In genomic region chr6:167548451-167548850, GRCh38 we compare ENCODE assay signal across 24 cellular contexts.
DNase-seq lines count a peak whose midpoint lies in the region; ATAC-seq, FAIRE-seq and TF ChIP-seq lines count a peak whose summit lies in the region.
"Had no signal": no experiment of that assay in that cellular context is flagged by ENCODE, and none has a peak within 500 bp of the region (broad histone marks: within the 10 kb centered on the region; RNA-seq: fewer than 3 reads in every experiment).

No MANE protein-coding gene starts in this region.

- ATAC-seq in HepG2 (no peak), right lobe of liver (no peak), HG03196 (IDR thresholded peaks at IDR 0.05; ENCODE audit: unreplicated experiment) (no peak)
- ATAC-seq: GM23338 had no signal

- H3K79me2 ChIP-seq in HepG2 (ENCODE audit: insufficient read depth, low read length) (no peaks in the 10 kb centered on the region), GM23248 (ENCODE audit: insufficient read depth) (no peaks in the 10 kb centered on the region)

- no peak overlapping the region for H3K4me3 ChIP-seq in HepG2 (replicated peaks in 1 of 3; ENCODE audit: insufficient read depth in 1 of 3, low read depth in 2 of 3, low read length in 3 of 3)
- H3K4me3 ChIP-seq in right lobe of liver = no peak overlapping the region
- no peak overlapping the region for H3K4me3 ChIP-seq in ascending aorta
- H3K4me3 ChIP-seq in GM23248 = no peak overlapping the region
- H3K4me3 ChIP-seq: GM23338 had no signal

- H3K27ac ChIP-seq in HepG2 (ENCODE audit: extremely low read length, insufficient read depth, low read length) (no peak overlapping the region), right lobe of liver (no peak overlapping the region), ascending aorta (peak overlapping the region; percentile 90 to 91), GM23248 (no peak overlapping the region)
- H3K27ac ChIP-seq: HL-60 had no signal

- FAIRE-seq in HepG2 (lab: Jason Lieb, UNC) = no peak
- FAIRE-seq: D721Med, GM18507 had no signal

- no peaks in the 10 kb centered on the region for H3F3A ChIP-seq in GM23248 (ENCODE audit: insufficient read depth)

- 42% methylated on average over 4 of the region's 5 CpGs for WGBS in HepG2 (ENCODE audit: low lambda C conversion rate)
- WGBS in right lobe of liver (ENCODE audit: insufficient coverage, low coverage, low lambda C conversion rate, missing lambda C conversion rate) = 79% methylated on average over 3 of the region's 5 CpGs
- 67 to 73% methylated on average over 5 of the region's 5 CpGs for WGBS in GM23248 (ENCODE audit: low coverage in 1 of 2, low lambda C conversion rate in 2 of 2, missing lambda C conversion rate in 2 of 2), 2 experiments

- in situ Hi-C loops in HepG2 (cut with HindIII; ENCODE audit: extremely low pct_ligation_motif_present, low pct_unique_long_range_greater_than_20kb) (no loop called here), GM23248 (cut with MboI) (no loop called here)

- H3K4me2 ChIP-seq in HepG2 (ENCODE audit: low read depth, low read length) (no peak overlapping the region), GM23248 (ENCODE audit: unreplicated experiment) (no peak overlapping the region)
- H3K4me2 ChIP-seq: GM23338, SK-N-SH had no signal

- no peak for TF ChIP-seq CTCF in HepG2 (CRISPR knock-in tag; IDR thresholded peaks at IDR 0.05)
- TF ChIP-seq CTCF in right lobe of liver (IDR thresholded peaks at IDR 0.05) = no peak
- TF ChIP-seq CTCF in ascending aorta (IDR thresholded peaks at IDR 0.05) = no peak

- H4K20me1 ChIP-seq in HepG2 (ENCODE audit: insufficient read depth, low read length) (no peaks in the 10 kb centered on the region), GM23248 (ENCODE audit: insufficient read depth) (no peaks in the 10 kb centered on the region)

- H3K27me3 ChIP-seq in HepG2 (ENCODE audit: control insufficient read depth in 1 of 2, insufficient read depth in 2 of 2, low read length in 2 of 2) = peaks cover 5 to 17% of the 10 kb centered on the region in 2 experiments; a peak in 4 of 5 replicates
- H3K27me3 ChIP-seq in right lobe of liver = no peaks in the 10 kb centered on the region
- no peaks in the 10 kb centered on the region for H3K27me3 ChIP-seq in ascending aorta
- H3K27me3 ChIP-seq in GM23248 (replicated peaks; ENCODE audit: insufficient read depth) = no peaks in the 10 kb centered on the region

- POLR2A ChIA-PET in HepG2 (lab: Yijun Ruan, JAX) = no interaction called here

- H2AFZ ChIP-seq in HepG2 (ENCODE audit: low read length) = no peak overlapping the region
- no peak overlapping the region for H2AFZ ChIP-seq in GM23248
- H2AFZ ChIP-seq: GM23338 had no signal

- DNase-seq in HepG2 (ENCODE audit: low spot score) = no peak
- DNase-seq in right lobe of liver = no peak
- no peak for DNase-seq in ascending aorta (ENCODE audit: low spot score in 2 of 2)
- DNase-seq in kidney tubule cell (ENCODE audit: low spot score) = peak; percentile 53
- DNase-seq in GM23248 = no peak
- no peak for DNase-seq in NCI-H2081 (lab: John Stamatoyannopoulos, UW)
- DNase-seq in cerebellar nuclear complex (lab: John Stamatoyannopoulos, UW) = no peak
- DNase-seq: 8988T; CD4-positive, alpha-beta T cell; HCEC 1CT; NCI-H1092; NCI-H1417 treated with DMSO at 0.1 percent for 48 hours; NCI-H1694 treated with DMSO at 0.1 percent for 48 hours; NCI-H2081 treated with DMSO at 0.1 percent for 48 hours; NCI-H2171; NCI-H226; NCI-H69; SHP77 treated with DMSO at 0.1 percent for 48 hours; SK-N-SH had no signal

- H3K36me3 ChIP-seq in HepG2 (replicated peaks in 1 of 2; ENCODE audit: control insufficient read depth in 1 of 2, insufficient read depth in 2 of 2, low read length in 2 of 2) (no peaks in the 10 kb centered on the region), right lobe of liver (no peaks in the 10 kb centered on the region), ascending aorta (no peaks in the 10 kb centered on the region), GM23248 (ENCODE audit: low read depth) (no peaks in the 10 kb centered on the region)

- H3K9ac ChIP-seq in HepG2 (ENCODE audit: insufficient read depth, low read depth, low read length) = no peak overlapping the region
- H3K9ac ChIP-seq in GM23248 = no peak overlapping the region
- H3K9ac ChIP-seq: SK-N-SH had no signal

- intact Hi-C loops in HepG2 (cut with micrococcal nuclease; ENCODE audit: unreplicated experiment) (no loop called here), right lobe of liver (cut with DNase I) (no loop called here), ascending aorta (cut with DNase I) (loop anchor here (5.0 to 10.0 kb wide), 2 partner anchors 279 to 1616 kb away; partner anchors contain the start of gene AFDN)

- peaks cover 44% of the 10 kb centered on the region for H3K4me1 ChIP-seq in HepG2 (ENCODE audit: insufficient read depth, low read length)
- H3K4me1 ChIP-seq in right lobe of liver = no peaks in the 10 kb centered on the region
- H3K4me1 ChIP-seq in ascending aorta = peaks cover 14 to 50% of the 10 kb centered on the region in 2 donors
- H3K4me1 ChIP-seq in GM23248 (ENCODE audit: insufficient read depth) = no peaks in the 10 kb centered on the region

- H3K9me3 ChIP-seq in HepG2 (ENCODE audit: low read length) (no peaks in the 10 kb centered on the region), right lobe of liver (no peaks in the 10 kb centered on the region), ascending aorta (peaks cover 0 to 4% of the 10 kb centered on the region in 2 donors), GM23248 (ENCODE audit: low read depth) (no peaks in the 10 kb centered on the region)
- H3K9me3 ChIP-seq: SK-N-SH had no signal

- TF ChIP-seq RAD21 in HepG2 (CRISPR knock-in tag; IDR thresholded peaks at IDR 0.05) = no peak

- TF ChIP-seq EP300 in HepG2 (IDR thresholded peaks at IDR 0.05; ENCODE audit: low read depth in 2 of 2, low read length in 2 of 2) (no peak), HepG2 (CRISPR knock-in tag; IDR thresholded peaks at IDR 0.05; ENCODE audit: borderline replicate concordance) (no peak)

- BruUV-seq in HepG2 (replicated peaks; lab: Mats Ljungman, UMichigan) = no TSS peak

- no peak for TF ChIP-seq POLR2A in HepG2 (IDR thresholded peaks at IDR 0.05; ENCODE audit: insufficient read depth in 1 of 2, low read depth in 2 of 2, low read length in 2 of 2)
- TF ChIP-seq POLR2A in right lobe of liver (IDR thresholded peaks at IDR 0.05) = no peak

- H3K9me2 ChIP-seq in GM23248 (ENCODE audit: insufficient read depth) = no peaks in the 10 kb centered on the region
- H3K9me2 ChIP-seq: SK-N-SH had no signal

- CTCF ChIA-PET in HepG2 (lab: Yijun Ruan, JAX; ENCODE audit: low intra/inter-chr PET ratio, low total read pairs) = no interaction called here

TF ChIP-seq in HepG2, 621 proteins besides CTCF, POLR2A, EP300 and RAD21:
- TF ChIP-seq POLR2AphosphoS2 (IDR thresholded peaks at IDR 0.05; ENCODE audit: low read depth, low read length) = no peak
- TF ChIP-seq FOSL2 (CRISPR knock-in tag; IDR thresholded peaks at IDR 0.05) = peak; percentile 65
- no peak for TF ChIP-seq BRF2 (CRISPR knock-in tag; IDR thresholded peaks at IDR 0.05)
- TF ChIP-seq ZNF10 (CRISPR knock-in tag; IDR thresholded peaks at IDR 0.05; ENCODE audit: borderline replicate concordance, low read depth) = no peak
- no peak for TF ChIP-seq ZNF564 (CRISPR knock-in tag; IDR thresholded peaks at IDR 0.05)
- TF ChIP-seq GATAD2A (CRISPR knock-in tag; IDR thresholded peaks at IDR 0.05) = no peak
- TF ChIP-seq SNRNP70 (IDR thresholded peaks at IDR 0.05; ENCODE audit: low read depth, low read length) = no peak
- TF ChIP-seq SKI (IDR thresholded peaks at IDR 0.05; ENCODE audit: partially characterized antibody) = no peak
- no peak for TF ChIP-seq MEIS1 (CRISPR knock-in tag; IDR thresholded peaks at IDR 0.05; ENCODE audit: borderline replicate concordance)
- no peak for TF ChIP-seq TBX2 (CRISPR knock-in tag; IDR thresholded peaks at IDR 0.05; ENCODE audit: borderline replicate concordance)
- no peak for TF ChIP-seq CEBPB (IDR thresholded peaks at IDR 0.05; ENCODE audit: borderline replicate concordance, low read depth, low read length)
- TF ChIP-seq ZNF576 (CRISPR knock-in tag; IDR thresholded peaks at IDR 0.05) = 0 out of 2 replicates have a peak, but pooled peaks have one; percentile 35
- no peak for TF ChIP-seq ZFP1 (CRISPR knock-in tag; IDR thresholded peaks at IDR 0.05)
- no peak for TF ChIP-seq KLF6 (CRISPR knock-in tag; IDR thresholded peaks at IDR 0.05)
- 0 out of 2 replicates have a peak, but pooled peaks have one; percentile 21 for TF ChIP-seq ZBTB38 (CRISPR knock-in tag; IDR thresholded peaks at IDR 0.05)
- no peak for TF ChIP-seq NCOA2 (CRISPR knock-in tag; IDR thresholded peaks at IDR 0.05)
- TF ChIP-seq ZNF672 (CRISPR knock-in tag; IDR thresholded peaks at IDR 0.05) = no peak
- TF ChIP-seq FLYWCH1 (CRISPR knock-in tag; IDR thresholded peaks at IDR 0.05) = no peak
TF ChIP-seq in HepG2: peak in this region for 3.

Comparison
In these comparisons a context has a peak if more than half of its experiments do, and no peak if none do; other contexts are left out.
1. H3K27ac ChIP-seq: peak in ascending aorta (2 of 2); none in HepG2 (single experiment), right lobe of liver (0 of 3) and GM23248 (single experiment).